Comparison of ENCODE assay signal across 10 cellular contexts in the genomic region with DNA sequence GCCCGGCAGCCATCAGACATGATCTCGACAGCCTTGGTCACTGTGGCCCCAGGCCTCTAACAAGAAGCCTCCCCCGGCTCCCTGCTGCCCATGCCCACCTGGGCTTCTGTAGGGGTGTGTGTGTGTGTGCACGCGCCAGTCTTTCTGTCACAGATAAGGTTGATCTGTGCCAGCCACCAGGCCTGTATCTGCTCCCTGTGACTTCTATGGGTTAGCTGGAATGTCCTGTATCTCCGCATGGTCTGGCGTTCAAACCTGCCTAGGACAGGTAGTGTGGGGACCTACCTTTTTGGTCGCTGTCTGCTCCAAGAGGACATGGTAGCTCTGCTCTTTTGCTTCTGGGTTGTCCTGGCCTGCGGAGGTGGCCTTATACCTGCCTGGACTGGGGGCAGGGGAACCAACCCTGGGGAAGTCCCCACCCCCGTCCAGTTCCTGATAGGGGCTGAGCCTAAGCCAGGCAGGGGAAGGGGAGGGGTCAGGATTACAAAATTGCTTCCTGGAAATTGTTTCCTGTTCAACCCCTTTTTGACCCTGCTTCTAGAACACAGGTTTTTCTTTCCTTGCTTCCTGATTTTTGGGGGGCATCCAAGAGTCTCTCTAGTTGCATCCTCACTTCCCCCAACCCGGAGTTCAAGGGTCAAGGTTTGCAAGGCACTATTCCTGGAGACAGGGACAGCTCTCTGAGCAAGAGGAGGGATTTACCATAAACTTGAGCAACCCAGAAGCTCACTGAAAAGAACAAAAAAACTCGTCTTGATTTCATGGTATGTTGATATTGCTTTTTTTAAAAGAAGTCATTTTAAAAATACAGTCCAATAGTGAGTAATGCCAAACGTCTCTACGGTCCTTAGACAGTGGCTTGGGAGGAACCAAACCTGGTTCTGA. TPM values are rescaled to one million over a fixed set of nuclear protein-coding genes. Genes with fewer than 3 reads are reported as not detected.
A peak's percentile ranks its signal among the peaks of the same experiment; 100 is the strongest.
DNase-seq lines count a peak whose midpoint lies in the region; ATAC-seq and TF ChIP-seq lines count a peak whose summit lies in the region.
"Had no signal": no experiment of that assay in that cellular context is flagged by ENCODE, and none has a peak within 500 bp of the region (broad histone marks: within the 10 kb centered on the region; RNA-seq: fewer than 3 reads in every experiment).

A gene with protein sequence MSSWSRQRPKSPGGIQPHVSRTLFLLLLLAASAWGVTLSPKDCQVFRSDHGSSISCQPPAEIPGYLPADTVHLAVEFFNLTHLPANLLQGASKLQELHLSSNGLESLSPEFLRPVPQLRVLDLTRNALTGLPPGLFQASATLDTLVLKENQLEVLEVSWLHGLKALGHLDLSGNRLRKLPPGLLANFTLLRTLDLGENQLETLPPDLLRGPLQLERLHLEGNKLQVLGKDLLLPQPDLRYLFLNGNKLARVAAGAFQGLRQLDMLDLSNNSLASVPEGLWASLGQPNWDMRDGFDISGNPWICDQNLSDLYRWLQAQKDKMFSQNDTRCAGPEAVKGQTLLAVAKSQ (minus strand): TSS at position 340 of the 885 bp plus-strand sequence. CDS start 23 bp downstream, at position 317.

- TF ChIP-seq CTCF in prostate gland (IDR thresholded peaks at IDR 0.05), result no peak
- no peak for TF ChIP-seq CTCF in BE2C (IDR thresholded peaks at IDR 0.05; ENCODE audit: low read depth, low read length)
- no peak for TF ChIP-seq CTCF in CD8-positive, alpha-beta T cell (IDR thresholded peaks at IDR 0.05)

- no peaks in the 10 kb centered on the region for H3K9me3 Mint-ChIP-seq in CD8-positive, alpha-beta T cell

- H3K36me3 Mint-ChIP-seq in CD8-positive, alpha-beta T cell, result no peaks in the 10 kb centered on the region

- H3K4me1 ChIP-seq in esophagus (ENCODE audit: control insufficient read depth in 2 of 2, insufficient read depth in 2 of 2, low read length in 1 of 2) (peaks cover 2 to 6% of the 10 kb centered on the region in 2 donors), prostate gland (replicated peaks) (no peaks in the 10 kb centered on the region), BE2C (peaks cover 3% of the 10 kb centered on the region)
- H3K4me1 ChIP-seq in CD8-positive, alpha-beta T cell (ENCODE audit: insufficient read depth, low read length), result peaks cover 8% of the 10 kb centered on the region

- H3K4me1 Mint-ChIP-seq in CD8-positive, alpha-beta T cell (ENCODE audit: low read depth), result peaks cover 4% of the 10 kb centered on the region

- H3K27me3 ChIP-seq in esophagus (ENCODE audit: control insufficient read depth in 1 of 2, insufficient read depth in 2 of 2, low read length in 2 of 2) (no peaks in the 10 kb centered on the region), prostate gland (replicated peaks; ENCODE audit: insufficient read depth) (no peaks in the 10 kb centered on the region), BE2C (no peaks in the 10 kb centered on the region)
- no peaks in the 10 kb centered on the region for H3K27me3 ChIP-seq in CD8-positive, alpha-beta T cell (ENCODE audit: insufficient read depth, low read length)

- H3K4me3 ChIP-seq in esophagus (ENCODE audit: low read depth in 1 of 2, low read length in 2 of 2) (peak within 1 kb of the TSS; percentile 21 to 25), prostate gland (no peak within 1 kb of the TSS), BE2C (ENCODE audit: low read depth, low read length) (no peak within 1 kb of the TSS)
- H3K4me3 ChIP-seq in CD8-positive, alpha-beta T cell (ENCODE audit: low read depth, low read length), result no peak within 1 kb of the TSS

- H3K36me3 ChIP-seq in esophagus (ENCODE audit: control insufficient read depth in 2 of 2, insufficient read depth in 2 of 2, low read length in 1 of 2) (no peaks in the 10 kb centered on the region), prostate gland (no peaks in the 10 kb centered on the region), BE2C (no peaks in the 10 kb centered on the region)
- no peaks in the 10 kb centered on the region for H3K36me3 ChIP-seq in CD8-positive, alpha-beta T cell (ENCODE audit: insufficient read depth, low read length)

- no peak within 1 kb of the TSS for H3K4me3 Mint-ChIP-seq in CD8-positive, alpha-beta T cell

- DNase-seq in NCI-H2196 (lab: John Stamatoyannopoulos, UW; ENCODE audit: unreplicated experiment) (peak; percentile 47), prostate gland (ENCODE audit: low spot score) (peak; percentile 37), BE2C (no peak), COR-L47 (lab: John Stamatoyannopoulos, UW) (no peak)
- DNase-seq in CD8-positive, alpha-beta T cell, result no peak
- no peak for DNase-seq in stimulated activated naive CD4-positive, alpha-beta T cell (lab: John Stamatoyannopoulos, UW)
- DNase-seq: activated gamma-delta T cell treated with Interleukin-2 at 50 U/mL for 16 hours, NCI-H2081 had no signal

- peaks cover 17% of the 10 kb centered on the region for H3K27me3 Mint-ChIP-seq in CD8-positive, alpha-beta T cell (ENCODE audit: low read depth)

- no peak within 1 kb of the TSS for H3K27ac Mint-ChIP-seq in CD8-positive, alpha-beta T cell

- POLR2A ChIA-PET in CD8-positive, alpha-beta T cell (lab: Charles Lee), result no interaction called here

- CTCF ChIA-PET in CD8-positive, alpha-beta T cell (lab: Charles Lee), result interaction anchor here (1.4 kb wide), 1 partner anchor 16 kb away, joined by 4 read pairs; no protein-coding TSS in a partner anchor

- H3K9me3 ChIP-seq in esophagus (ENCODE audit: control insufficient read depth in 2 of 2, insufficient read depth in 1 of 2, low read depth in 1 of 2, low read length in 1 of 2) (no peaks in the 10 kb centered on the region), prostate gland (no peaks in the 10 kb centered on the region), BE2C (no peaks in the 10 kb centered on the region)
- no peaks in the 10 kb centered on the region for H3K9me3 ChIP-seq in CD8-positive, alpha-beta T cell (ENCODE audit: low read length)

- intact Hi-C loops in prostate gland (cut with DNase I), result no loop called here
- intact Hi-C loops in CD8-positive, alpha-beta T cell (cut with DNase I, micrococcal nuclease), result no loop called here

- TF ChIP-seq POLR2A in GM19099 (IDR thresholded peaks at IDR 0.05; ENCODE audit: extremely low read depth, insufficient read length, low read depth), result peak; percentile 57
- peak; percentile 91 for TF ChIP-seq POLR2A in prostate gland (IDR thresholded peaks at IDR 0.05)

- WGBS in esophagus, 2 donors, result 39 to 52% methylated on average over 14 of the region's 14 CpGs
- 64% methylated on average over 14 of the region's 14 CpGs for WGBS in prostate gland

- peak within 1 kb of the TSS; percentile 14 to 66 for H3K27ac ChIP-seq in esophagus (ENCODE audit: low read depth in 2 of 2, low read length in 1 of 2)
- no peak within 1 kb of the TSS for H3K27ac ChIP-seq in prostate gland
- no peak within 1 kb of the TSS for H3K27ac ChIP-seq in CD8-positive, alpha-beta T cell (ENCODE audit: low read depth, low read length)

- ATAC-seq in CD8-positive, alpha-beta T cell, result no peak

RNA-seq across cellular contexts. Expression of the gene that starts here (rescaled TPM):
- 10 to 100 TPM; 12.7 to 20.1 TPM for polyA plus RNA-seq in esophagus
- 1 to 10 TPM; 2.5 to 3.6 TPM for total RNA-seq in prostate gland
- polyA plus RNA-seq in BE2C (2012; ENCODE audit: insufficient read depth, insufficient read length, low read depth), result 0.14 TPM
- total RNA-seq in CD8-positive, alpha-beta T cell, result not detected

Comparison
In these comparisons a context has a peak if more than half of its experiments do, and no peak if none do; other contexts are left out.
1. DNase-seq: peak in NCI-H2196 (single experiment) and prostate gland (single experiment); none in BE2C (single experiment), CD8-positive, alpha-beta T cell (0 of 7), COR-L47 (single experiment) and stimulated activated naive CD4-positive, alpha-beta T cell (0 of 6).
2. H3K27ac ChIP-seq: peak in esophagus (2 of 2); none in prostate gland (0 of 2) and CD8-positive, alpha-beta T cell (single experiment).
3. H3K4me3 ChIP-seq: peak in esophagus (2 of 2); none in prostate gland (0 of 2), BE2C (single experiment) and CD8-positive, alpha-beta T cell (single experiment).